Comparison of ENCODE assay signal across 1 cellular context in the genomic region with DNA sequence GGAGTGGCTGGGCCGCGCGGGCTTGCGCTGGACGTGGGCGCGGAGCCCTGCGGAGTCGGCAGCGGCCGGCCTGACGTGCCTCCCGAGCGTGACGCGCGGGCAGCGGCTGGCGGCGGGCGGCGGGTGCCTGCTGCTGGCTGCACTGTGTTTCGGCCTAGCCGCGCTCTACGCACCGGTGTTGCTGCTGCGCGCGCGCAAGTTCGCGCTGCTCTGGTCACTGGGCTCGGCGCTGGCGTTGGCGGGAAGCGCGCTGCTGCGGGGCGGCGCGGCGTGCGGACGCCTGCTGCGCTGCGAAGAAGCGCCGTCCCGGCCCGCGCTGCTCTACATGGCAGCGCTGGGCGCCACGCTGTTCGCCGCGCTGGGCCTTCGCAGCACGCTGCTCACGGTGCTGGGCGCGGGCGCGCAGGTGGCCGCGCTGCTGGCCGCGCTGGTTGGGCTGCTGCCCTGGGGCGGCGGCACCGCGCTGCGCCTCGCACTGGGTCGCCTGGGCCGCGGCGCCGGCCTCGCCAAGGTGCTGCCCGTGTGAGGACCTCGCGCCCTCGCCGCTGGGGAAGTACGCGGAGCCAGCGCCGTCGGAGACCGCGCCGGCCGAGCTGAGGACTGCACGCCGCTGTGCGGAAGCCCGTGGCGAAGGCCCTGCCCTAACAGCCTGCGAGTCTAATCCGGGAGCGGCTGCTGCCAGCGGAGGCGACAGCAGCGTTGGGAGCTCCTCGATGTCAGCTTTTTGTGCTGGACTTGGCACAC.
TF ChIP-seq lines count a peak whose summit lies in the region.

No MANE protein-coding gene starts in this region.

TF ChIP-seq in HepG2, 621 proteins besides CTCF, POLR2A, EP300 and RAD21 (continued from another document and continues in another):
- TF ChIP-seq, protein P1, sequence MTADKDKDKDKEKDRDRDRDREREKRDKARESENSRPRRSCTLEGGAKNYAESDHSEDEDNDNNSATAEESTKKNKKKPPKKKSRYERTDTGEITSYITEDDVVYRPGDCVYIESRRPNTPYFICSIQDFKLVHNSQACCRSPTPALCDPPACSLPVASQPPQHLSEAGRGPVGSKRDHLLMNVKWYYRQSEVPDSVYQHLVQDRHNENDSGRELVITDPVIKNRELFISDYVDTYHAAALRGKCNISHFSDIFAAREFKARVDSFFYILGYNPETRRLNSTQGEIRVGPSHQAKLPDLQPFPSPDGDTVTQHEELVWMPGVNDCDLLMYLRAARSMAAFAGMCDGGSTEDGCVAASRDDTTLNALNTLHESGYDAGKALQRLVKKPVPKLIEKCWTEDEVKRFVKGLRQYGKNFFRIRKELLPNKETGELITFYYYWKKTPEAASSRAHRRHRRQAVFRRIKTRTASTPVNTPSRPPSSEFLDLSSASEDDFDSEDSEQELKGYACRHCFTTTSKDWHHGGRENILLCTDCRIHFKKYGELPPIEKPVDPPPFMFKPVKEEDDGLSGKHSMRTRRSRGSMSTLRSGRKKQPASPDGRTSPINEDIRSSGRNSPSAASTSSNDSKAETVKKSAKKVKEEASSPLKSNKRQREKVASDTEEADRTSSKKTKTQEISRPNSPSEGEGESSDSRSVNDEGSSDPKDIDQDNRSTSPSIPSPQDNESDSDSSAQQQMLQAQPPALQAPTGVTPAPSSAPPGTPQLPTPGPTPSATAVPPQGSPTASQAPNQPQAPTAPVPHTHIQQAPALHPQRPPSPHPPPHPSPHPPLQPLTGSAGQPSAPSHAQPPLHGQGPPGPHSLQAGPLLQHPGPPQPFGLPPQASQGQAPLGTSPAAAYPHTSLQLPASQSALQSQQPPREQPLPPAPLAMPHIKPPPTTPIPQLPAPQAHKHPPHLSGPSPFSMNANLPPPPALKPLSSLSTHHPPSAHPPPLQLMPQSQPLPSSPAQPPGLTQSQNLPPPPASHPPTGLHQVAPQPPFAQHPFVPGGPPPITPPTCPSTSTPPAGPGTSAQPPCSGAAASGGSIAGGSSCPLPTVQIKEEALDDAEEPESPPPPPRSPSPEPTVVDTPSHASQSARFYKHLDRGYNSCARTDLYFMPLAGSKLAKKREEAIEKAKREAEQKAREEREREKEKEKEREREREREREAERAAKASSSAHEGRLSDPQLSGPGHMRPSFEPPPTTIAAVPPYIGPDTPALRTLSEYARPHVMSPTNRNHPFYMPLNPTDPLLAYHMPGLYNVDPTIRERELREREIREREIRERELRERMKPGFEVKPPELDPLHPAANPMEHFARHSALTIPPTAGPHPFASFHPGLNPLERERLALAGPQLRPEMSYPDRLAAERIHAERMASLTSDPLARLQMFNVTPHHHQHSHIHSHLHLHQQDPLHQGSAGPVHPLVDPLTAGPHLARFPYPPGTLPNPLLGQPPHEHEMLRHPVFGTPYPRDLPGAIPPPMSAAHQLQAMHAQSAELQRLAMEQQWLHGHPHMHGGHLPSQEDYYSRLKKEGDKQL (CRISPR knock-in tag; IDR thresholded peaks at IDR 0.05; ENCODE audit: low read depth), result no peak
- peak; percentile 44 for TF ChIP-seq STAG1 (CRISPR knock-in tag; IDR thresholded peaks at IDR 0.05)
- TF ChIP-seq, protein P2, sequence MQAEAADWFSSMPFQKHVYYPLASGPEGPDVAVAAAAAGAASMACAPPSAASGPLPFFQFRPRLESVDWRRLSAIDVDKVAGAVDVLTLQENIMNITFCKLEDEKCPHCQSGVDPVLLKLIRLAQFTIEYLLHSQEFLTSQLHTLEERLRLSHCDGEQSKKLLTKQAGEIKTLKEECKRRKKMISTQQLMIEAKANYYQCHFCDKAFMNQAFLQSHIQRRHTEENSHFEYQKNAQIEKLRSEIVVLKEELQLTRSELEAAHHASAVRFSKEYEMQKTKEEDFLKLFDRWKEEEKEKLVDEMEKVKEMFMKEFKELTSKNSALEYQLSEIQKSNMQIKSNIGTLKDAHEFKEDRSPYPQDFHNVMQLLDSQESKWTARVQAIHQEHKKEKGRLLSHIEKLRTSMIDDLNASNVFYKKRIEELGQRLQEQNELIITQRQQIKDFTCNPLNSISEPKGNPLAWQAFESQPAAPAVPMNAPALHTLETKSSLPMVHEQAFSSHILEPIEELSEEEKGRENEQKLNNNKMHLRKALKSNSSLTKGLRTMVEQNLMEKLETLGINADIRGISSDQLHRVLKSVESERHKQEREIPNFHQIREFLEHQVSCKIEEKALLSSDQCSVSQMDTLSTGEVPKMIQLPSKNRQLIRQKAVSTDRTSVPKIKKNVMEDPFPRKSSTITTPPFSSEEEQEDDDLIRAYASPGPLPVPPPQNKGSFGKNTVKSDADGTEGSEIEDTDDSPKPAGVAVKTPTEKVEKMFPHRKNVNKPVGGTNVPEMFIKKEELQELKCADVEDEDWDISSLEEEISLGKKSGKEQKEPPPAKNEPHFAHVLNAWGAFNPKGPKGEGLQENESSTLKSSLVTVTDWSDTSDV (CRISPR knock-in tag; IDR thresholded peaks at IDR 0.05), result no peak
- TF ChIP-seq, protein P3, sequence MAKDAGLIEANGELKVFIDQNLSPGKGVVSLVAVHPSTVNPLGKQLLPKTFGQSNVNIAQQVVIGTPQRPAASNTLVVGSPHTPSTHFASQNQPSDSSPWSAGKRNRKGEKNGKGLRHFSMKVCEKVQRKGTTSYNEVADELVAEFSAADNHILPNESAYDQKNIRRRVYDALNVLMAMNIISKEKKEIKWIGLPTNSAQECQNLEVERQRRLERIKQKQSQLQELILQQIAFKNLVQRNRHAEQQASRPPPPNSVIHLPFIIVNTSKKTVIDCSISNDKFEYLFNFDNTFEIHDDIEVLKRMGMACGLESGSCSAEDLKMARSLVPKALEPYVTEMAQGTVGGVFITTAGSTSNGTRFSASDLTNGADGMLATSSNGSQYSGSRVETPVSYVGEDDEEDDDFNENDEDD (CRISPR knock-in tag; IDR thresholded peaks at IDR 0.05; ENCODE audit: borderline replicate concordance), result peak; percentile 73
- TF ChIP-seq, protein P4, sequence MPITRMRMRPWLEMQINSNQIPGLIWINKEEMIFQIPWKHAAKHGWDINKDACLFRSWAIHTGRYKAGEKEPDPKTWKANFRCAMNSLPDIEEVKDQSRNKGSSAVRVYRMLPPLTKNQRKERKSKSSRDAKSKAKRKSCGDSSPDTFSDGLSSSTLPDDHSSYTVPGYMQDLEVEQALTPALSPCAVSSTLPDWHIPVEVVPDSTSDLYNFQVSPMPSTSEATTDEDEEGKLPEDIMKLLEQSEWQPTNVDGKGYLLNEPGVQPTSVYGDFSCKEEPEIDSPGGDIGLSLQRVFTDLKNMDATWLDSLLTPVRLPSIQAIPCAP (CRISPR knock-in tag; IDR thresholded peaks at IDR 0.05; ENCODE audit: low read depth), result no peak
- TF ChIP-seq, protein P5, sequence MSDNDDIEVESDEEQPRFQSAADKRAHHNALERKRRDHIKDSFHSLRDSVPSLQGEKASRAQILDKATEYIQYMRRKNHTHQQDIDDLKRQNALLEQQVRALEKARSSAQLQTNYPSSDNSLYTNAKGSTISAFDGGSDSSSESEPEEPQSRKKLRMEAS (IDR thresholded peaks at IDR 0.05), result peak; percentile 96
- TF ChIP-seq ZNF543 (CRISPR knock-in tag; IDR thresholded peaks at IDR 0.05), result peak; percentile 85
- TF ChIP-seq MXD4 (CRISPR knock-in tag; IDR thresholded peaks at IDR 0.05), result peak; percentile 75
- no peak for TF ChIP-seq IRF2 (CRISPR knock-in tag; IDR thresholded peaks at IDR 0.05)
- TF ChIP-seq, protein P6, sequence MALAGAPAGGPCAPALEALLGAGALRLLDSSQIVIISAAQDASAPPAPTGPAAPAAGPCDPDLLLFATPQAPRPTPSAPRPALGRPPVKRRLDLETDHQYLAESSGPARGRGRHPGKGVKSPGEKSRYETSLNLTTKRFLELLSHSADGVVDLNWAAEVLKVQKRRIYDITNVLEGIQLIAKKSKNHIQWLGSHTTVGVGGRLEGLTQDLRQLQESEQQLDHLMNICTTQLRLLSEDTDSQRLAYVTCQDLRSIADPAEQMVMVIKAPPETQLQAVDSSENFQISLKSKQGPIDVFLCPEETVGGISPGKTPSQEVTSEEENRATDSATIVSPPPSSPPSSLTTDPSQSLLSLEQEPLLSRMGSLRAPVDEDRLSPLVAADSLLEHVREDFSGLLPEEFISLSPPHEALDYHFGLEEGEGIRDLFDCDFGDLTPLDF (CRISPR knock-in tag; IDR thresholded peaks at IDR 0.05), result peak; percentile 59; the same call in 1 of the 2 replicates
- no peak for TF ChIP-seq ZNF230 (CRISPR knock-in tag; IDR thresholded peaks at IDR 0.05)
- TF ChIP-seq RFX5 (IDR thresholded peaks at IDR 0.05; ENCODE audit: low read depth, low read length), result no peak; the same call in 1 of the 2 replicates
- TF ChIP-seq, protein P7, sequence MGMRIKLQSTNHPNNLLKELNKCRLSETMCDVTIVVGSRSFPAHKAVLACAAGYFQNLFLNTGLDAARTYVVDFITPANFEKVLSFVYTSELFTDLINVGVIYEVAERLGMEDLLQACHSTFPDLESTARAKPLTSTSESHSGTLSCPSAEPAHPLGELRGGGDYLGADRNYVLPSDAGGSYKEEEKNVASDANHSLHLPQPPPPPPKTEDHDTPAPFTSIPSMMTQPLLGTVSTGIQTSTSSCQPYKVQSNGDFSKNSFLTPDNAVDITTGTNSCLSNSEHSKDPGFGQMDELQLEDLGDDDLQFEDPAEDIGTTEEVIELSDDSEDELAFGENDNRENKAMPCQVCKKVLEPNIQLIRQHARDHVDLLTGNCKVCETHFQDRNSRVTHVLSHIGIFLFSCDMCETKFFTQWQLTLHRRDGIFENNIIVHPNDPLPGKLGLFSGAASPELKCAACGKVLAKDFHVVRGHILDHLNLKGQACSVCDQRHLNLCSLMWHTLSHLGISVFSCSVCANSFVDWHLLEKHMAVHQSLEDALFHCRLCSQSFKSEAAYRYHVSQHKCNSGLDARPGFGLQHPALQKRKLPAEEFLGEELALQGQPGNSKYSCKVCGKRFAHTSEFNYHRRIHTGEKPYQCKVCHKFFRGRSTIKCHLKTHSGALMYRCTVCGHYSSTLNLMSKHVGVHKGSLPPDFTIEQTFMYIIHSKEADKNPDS (CRISPR knock-in tag; IDR thresholded peaks at IDR 0.05), result no peak
- TF ChIP-seq, protein P8, sequence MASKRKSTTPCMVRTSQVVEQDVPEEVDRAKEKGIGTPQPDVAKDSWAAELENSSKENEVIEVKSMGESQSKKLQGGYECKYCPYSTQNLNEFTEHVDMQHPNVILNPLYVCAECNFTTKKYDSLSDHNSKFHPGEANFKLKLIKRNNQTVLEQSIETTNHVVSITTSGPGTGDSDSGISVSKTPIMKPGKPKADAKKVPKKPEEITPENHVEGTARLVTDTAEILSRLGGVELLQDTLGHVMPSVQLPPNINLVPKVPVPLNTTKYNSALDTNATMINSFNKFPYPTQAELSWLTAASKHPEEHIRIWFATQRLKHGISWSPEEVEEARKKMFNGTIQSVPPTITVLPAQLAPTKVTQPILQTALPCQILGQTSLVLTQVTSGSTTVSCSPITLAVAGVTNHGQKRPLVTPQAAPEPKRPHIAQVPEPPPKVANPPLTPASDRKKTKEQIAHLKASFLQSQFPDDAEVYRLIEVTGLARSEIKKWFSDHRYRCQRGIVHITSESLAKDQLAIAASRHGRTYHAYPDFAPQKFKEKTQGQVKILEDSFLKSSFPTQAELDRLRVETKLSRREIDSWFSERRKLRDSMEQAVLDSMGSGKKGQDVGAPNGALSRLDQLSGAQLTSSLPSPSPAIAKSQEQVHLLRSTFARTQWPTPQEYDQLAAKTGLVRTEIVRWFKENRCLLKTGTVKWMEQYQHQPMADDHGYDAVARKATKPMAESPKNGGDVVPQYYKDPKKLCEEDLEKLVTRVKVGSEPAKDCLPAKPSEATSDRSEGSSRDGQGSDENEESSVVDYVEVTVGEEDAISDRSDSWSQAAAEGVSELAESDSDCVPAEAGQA (IDR thresholded peaks at IDR 0.05; ENCODE audit: low read depth), result no peak
- TF ChIP-seq, protein P8 (CRISPR knock-in tag; IDR thresholded peaks at IDR 0.05; ENCODE audit: borderline replicate concordance), result peak; percentile 98
- TF ChIP-seq ZNF773 (CRISPR knock-in tag; IDR thresholded peaks at IDR 0.05; ENCODE audit: borderline replicate concordance), result peak; percentile 95; the same call in 1 of the 2 replicates
- peak; percentile 27; the same call in 1 of the 2 replicates for TF ChIP-seq ZNF160 (CRISPR knock-in tag; IDR thresholded peaks at IDR 0.05)
- peak; percentile 14; the same call in 1 of the 2 replicates for TF ChIP-seq SMC3 (IDR thresholded peaks at IDR 0.05; ENCODE audit: low read length)
- peak; percentile 84 for TF ChIP-seq MYC (CRISPR knock-in tag; IDR thresholded peaks at IDR 0.05; ENCODE audit: borderline replicate concordance)
- TF ChIP-seq SMAD9 (CRISPR knock-in tag; IDR thresholded peaks at IDR 0.05), result 0 out of 2 replicates have a peak, but pooled peaks have one; percentile 80
- TF ChIP-seq, protein P9, sequence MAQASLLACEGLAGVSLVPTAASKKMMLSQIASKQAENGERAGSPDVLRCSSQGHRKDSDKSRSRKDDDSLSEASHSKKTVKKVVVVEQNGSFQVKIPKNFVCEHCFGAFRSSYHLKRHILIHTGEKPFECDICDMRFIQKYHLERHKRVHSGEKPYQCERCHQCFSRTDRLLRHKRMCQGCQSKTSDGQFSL (CRISPR knock-in tag; IDR thresholded peaks at IDR 0.05), result peak; percentile 76
- TF ChIP-seq FOXJ3 (CRISPR knock-in tag; IDR thresholded peaks at IDR 0.05; ENCODE audit: borderline replicate concordance), result no peak
